9 cellular contexts compared by ENCODE assay signal in genomic region chr10:485776-486572, GRCh38.
DNase-seq lines count a peak whose midpoint lies in the region; ATAC-seq and TF ChIP-seq lines count a peak whose summit lies in the region.
"Had no signal": no experiment of that assay in that cellular context is flagged by ENCODE, and none has a peak within 500 bp of the region (broad histone marks: within the 10 kb centered on the region; RNA-seq: fewer than 3 reads in every experiment).

No MANE protein-coding gene starts in this region.

- H3K27ac Mint-ChIP-seq in activated CD4-positive, alpha-beta T cell treated with anti-CD3 and anti-CD28 coated beads, Interleukin-2, amount 10 ng/mL, durations not matched to agents 24 days and 14 days: peak overlapping the region; percentile 83
- H3K27ac Mint-ChIP-seq in stimulated activated memory B cell treated with anti-CD40 and anti-IgM and Interleukin-4, amounts not matched to agents 10 μg/mL and 1 μg/mL and 100 μg/mL, for 72 hours: peak overlapping the region; percentile 87

- DNase-seq in activated CD4-positive, alpha-beta T cell treated with anti-CD3 and anti-CD28 coated beads, Interleukin-2, amount 10 ng/mL, durations not matched to agents 24 days and 14 days: no peak
- DNase-seq in activated CD4-positive, alpha-beta T cell treated with anti-CD3 and anti-CD28 coated beads, Interleukin-2, amount 50 U/mL, for 48 hours: no peak
- DNase-seq in SK-N-MC (ENCODE audit: low read depth, low spot score): no peak
- DNase-seq in fibroblast of villous mesenchyme (ENCODE audit: low read depth): peak; percentile 51
- DNase-seq in iPS-NIHi11 (ENCODE audit: low spot score): no peak
- DNase-seq in SIG-M5 treated with dmso at 0.1 percent for 504 hours (lab: John Stamatoyannopoulos, UW; ENCODE audit: unreplicated experiment): no peak
- no peak for DNase-seq in GM10248 (ENCODE audit: extremely low spot score)
- DNase-seq: Kasumi-1 had no signal

- intact Hi-C loops in activated CD4-positive, alpha-beta T cell treated with anti-CD3 and anti-CD28 coated beads, Interleukin-2, amount 10 ng/mL, durations not matched to agents 24 days and 14 days (cut with micrococcal nuclease): no loop called here

- H3K36me3 Mint-ChIP-seq in activated CD4-positive, alpha-beta T cell treated with anti-CD3 and anti-CD28 coated beads, Interleukin-2, amount 10 ng/mL, durations not matched to agents 24 days and 14 days (ENCODE audit: low read depth): no peaks in the 10 kb centered on the region
- no peaks in the 10 kb centered on the region for H3K36me3 Mint-ChIP-seq in stimulated activated memory B cell treated with anti-CD40 and anti-IgM and Interleukin-4, amounts not matched to agents 10 μg/mL and 1 μg/mL and 100 μg/mL, for 72 hours

- H3K36me3 ChIP-seq in SK-N-MC (ENCODE audit: insufficient read depth, low read length): no peaks in the 10 kb centered on the region

- CTCF ChIA-PET in GM10248 (lab: Yijun Ruan, JAX): no interaction called here

- H3K9me3 ChIP-seq in SK-N-MC (ENCODE audit: low read depth, low read length): no peaks in the 10 kb centered on the region

- no peak overlapping the region for H3K27ac ChIP-seq in SK-N-MC

- TF ChIP-seq CTCF in fibroblast of villous mesenchyme (IDR thresholded peaks at IDR 0.05; ENCODE audit: insufficient read depth, low read depth, low read length) (no peak), GM10248 (IDR thresholded peaks at IDR 0.05; ENCODE audit: control extremely low read depth, extremely low read depth, low read depth, missing control alignments) (no peak)

- H3K4me3 ChIP-seq in SK-N-MC (peak overlapping the region; percentile 44; the same call in 1 of the 2 replicates), fibroblast of villous mesenchyme (ENCODE audit: low read depth, low read length) (no peak overlapping the region)

- no peak overlapping the region for H3K9ac ChIP-seq in SK-N-MC (ENCODE audit: insufficient read length)

- H3K4me3 Mint-ChIP-seq in activated CD4-positive, alpha-beta T cell treated with anti-CD3 and anti-CD28 coated beads, Interleukin-2, amount 10 ng/mL, durations not matched to agents 24 days and 14 days: peak overlapping the region; percentile 81
- H3K4me3 Mint-ChIP-seq in stimulated activated memory B cell treated with anti-CD40 and anti-IgM and Interleukin-4, amounts not matched to agents 10 μg/mL and 1 μg/mL and 100 μg/mL, for 72 hours: peak overlapping the region; percentile 73

- ATAC-seq in stimulated activated memory B cell treated with anti-CD40 and anti-IgM and Interleukin-4, amounts not matched to agents 10 μg/mL and 1 μg/mL and 100 μg/mL, for 72 hours: no peak

- H3K9me3 Mint-ChIP-seq in activated CD4-positive, alpha-beta T cell treated with anti-CD3 and anti-CD28 coated beads, Interleukin-2, amount 10 ng/mL, durations not matched to agents 24 days and 14 days: no peaks in the 10 kb centered on the region
- H3K9me3 Mint-ChIP-seq in stimulated activated memory B cell treated with anti-CD40 and anti-IgM and Interleukin-4, amounts not matched to agents 10 μg/mL and 1 μg/mL and 100 μg/mL, for 72 hours: no peaks in the 10 kb centered on the region

- no peaks in the 10 kb centered on the region for H3K27me3 Mint-ChIP-seq in activated CD4-positive, alpha-beta T cell treated with anti-CD3 and anti-CD28 coated beads, Interleukin-2, amount 10 ng/mL, durations not matched to agents 24 days and 14 days
- H3K27me3 Mint-ChIP-seq in stimulated activated memory B cell treated with anti-CD40 and anti-IgM and Interleukin-4, amounts not matched to agents 10 μg/mL and 1 μg/mL and 100 μg/mL, for 72 hours: peaks cover 11% of the 10 kb centered on the region

- H3K4me1 Mint-ChIP-seq in activated CD4-positive, alpha-beta T cell treated with anti-CD3 and anti-CD28 coated beads, Interleukin-2, amount 10 ng/mL, durations not matched to agents 24 days and 14 days: peaks cover 9% of the 10 kb centered on the region
- peaks cover 6% of the 10 kb centered on the region for H3K4me1 Mint-ChIP-seq in stimulated activated memory B cell treated with anti-CD40 and anti-IgM and Interleukin-4, amounts not matched to agents 10 μg/mL and 1 μg/mL and 100 μg/mL, for 72 hours

- POLR2A ChIA-PET in GM10248 (lab: Yijun Ruan, JAX): no interaction called here
